ENCODE assay signal across 22 cellular contexts in the genomic region with DNA sequence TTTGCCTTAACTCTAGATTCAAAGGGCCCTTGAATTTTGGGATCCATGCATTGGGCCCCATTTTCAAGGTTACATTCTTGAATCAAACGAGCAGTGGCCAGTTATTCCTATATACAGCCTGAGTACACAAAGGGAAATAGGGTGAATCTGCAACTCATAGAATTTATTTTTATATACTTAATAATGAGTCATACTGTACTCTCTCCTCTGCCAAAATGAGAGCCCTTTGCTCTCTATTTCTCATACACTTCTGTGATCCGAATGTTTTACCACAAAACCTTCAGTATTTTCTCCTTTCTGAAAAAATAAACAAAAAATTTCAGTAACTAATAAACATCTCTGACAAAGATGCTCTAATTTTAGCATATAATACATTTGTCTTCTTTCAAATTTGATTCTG.
DNase-seq lines count a peak whose midpoint lies in the region; ATAC-seq, FAIRE-seq and TF ChIP-seq lines count a peak whose summit lies in the region.
"Had no signal": no experiment of that assay in that cellular context is flagged by ENCODE, and none has a peak within 500 bp of the region (broad histone marks: within the 10 kb centered on the region; RNA-seq: fewer than 3 reads in every experiment).

No MANE protein-coding gene starts in this region.

- H3K9me3 Mint-ChIP-seq in astrocyte (ENCODE audit: unreplicated experiment) = no peaks in the 10 kb centered on the region

- H3K36me3 Mint-ChIP-seq in astrocyte (ENCODE audit: low read depth, unreplicated experiment) = no peaks in the 10 kb centered on the region
- H3K36me3 Mint-ChIP-seq: CD14-positive monocyte had no signal

- ATAC-seq in right cardiac atrium = no peak
- ATAC-seq in GM18519 (IDR thresholded peaks at IDR 0.05; ENCODE audit: low FRiP score, unreplicated experiment) = no peak
- ATAC-seq in HG03378 (IDR thresholded peaks at IDR 0.05; ENCODE audit: unreplicated experiment) = no peak
- ATAC-seq: GM12878 had no signal

- H3K36me3 ChIP-seq in left ventricle myocardium inferior (no peaks in the 10 kb centered on the region), astrocyte (ENCODE audit: insufficient read depth, low read length) (no peaks in the 10 kb centered on the region)
- H3K36me3 ChIP-seq: Peyer's patch had no signal

- FAIRE-seq in astrocyte (lab: Jason Lieb, UNC) = no peak
- FAIRE-seq: GM12878, GM18507, GM19239 had no signal

- TF ChIP-seq CTCF in left ventricle myocardium inferior (IDR thresholded peaks at IDR 0.05; ENCODE audit: borderline replicate concordance) = no peak
- TF ChIP-seq CTCF in astrocyte (IDR thresholded peaks at IDR 0.05; ENCODE audit: insufficient read depth, low read depth, low read length) = no peak
- TF ChIP-seq CTCF in fibroblast of the aortic adventitia (IDR thresholded peaks at IDR 0.05; ENCODE audit: insufficient read depth, low read length) = no peak

- no peak overlapping the region for H3K4me3 Mint-ChIP-seq in astrocyte (ENCODE audit: unreplicated experiment)
- H3K4me3 Mint-ChIP-seq: CD14-positive monocyte had no signal

- H3K79me2 ChIP-seq in astrocyte (ENCODE audit: insufficient read depth, low read length) = no peaks in the 10 kb centered on the region

- no peaks in the 10 kb centered on the region for H3K27me3 ChIP-seq in left ventricle myocardium inferior (ENCODE audit: low read depth)
- no peaks in the 10 kb centered on the region for H3K27me3 ChIP-seq in right cardiac atrium (ENCODE audit: control insufficient read depth, insufficient read depth)
- H3K27me3 ChIP-seq in astrocyte (ENCODE audit: insufficient read depth, low read length) = no peaks in the 10 kb centered on the region
- H3K27me3 ChIP-seq: Peyer's patch had no signal

- whole genome bisulfite sequencing in right cardiac atrium = 59% methylated on average over 2 of the region's 2 CpGs

- no peak overlapping the region for H3K9ac ChIP-seq in astrocyte (ENCODE audit: low read length)

- DNase-seq in left ventricle myocardium inferior = no peak
- no peak for DNase-seq in right cardiac atrium
- peak; percentile 11 for DNase-seq in astrocyte (ENCODE audit: low read depth)
- DNase-seq in fibroblast of the aortic adventitia (ENCODE audit: low read depth) = peak; percentile 38
- DNase-seq in G401 (ENCODE audit: low spot score) = no peak
- DNase-seq in RPMI8226 = no peak
- DNase-seq: 8988T, COR-L47, DMS53, KBM-7, NCI-H1092 treated with DMSO at 0.1 percent for 48 hours, NCI-H1694, NCI-H345, NCI-H526 treated with DMSO at 0.1 percent for 48 hours, Peyer's patch, SHP77 treated with DMSO at 0.1 percent for 48 hours had no signal

- intact Hi-C loops in left ventricle myocardium inferior (cut with micrococcal nuclease) (no loop called here), right cardiac atrium (cut with DNase I) (no loop called here)

- no peaks in the 10 kb centered on the region for H3K4me1 Mint-ChIP-seq in astrocyte (ENCODE audit: low read depth, unreplicated experiment)

- no peak overlapping the region for H3K4me2 ChIP-seq in astrocyte (ENCODE audit: low read length)

- no peaks in the 10 kb centered on the region for H3K9me3 ChIP-seq in left ventricle myocardium inferior (replicated peaks)
- H3K9me3 ChIP-seq in right cardiac atrium (ENCODE audit: control insufficient read depth, low read length) = no peaks in the 10 kb centered on the region
- H3K9me3 ChIP-seq in astrocyte (ENCODE audit: insufficient read depth, low read depth, low read length) = no peaks in the 10 kb centered on the region
- H3K9me3 ChIP-seq: Peyer's patch had no signal

- H4K20me1 ChIP-seq in astrocyte (ENCODE audit: insufficient read depth, low read length) = no peaks in the 10 kb centered on the region

- no peak overlapping the region for H3K27ac Mint-ChIP-seq in astrocyte (ENCODE audit: unreplicated experiment)
- H3K27ac Mint-ChIP-seq: CD14-positive monocyte had no signal

- H3K27ac ChIP-seq in left ventricle myocardium inferior (replicated peaks) (peak overlapping the region; percentile 41), right cardiac atrium (ENCODE audit: low read length) (no peak overlapping the region), astrocyte (ENCODE audit: low read depth, low read length) (no peak overlapping the region)
- H3K27ac ChIP-seq: Peyer's patch had no signal

- in situ Hi-C loops in G401 (cut with HindIII; ENCODE audit: low sequenced_read_pairs) = no loop called here

- peaks cover 7% of the 10 kb centered on the region for H3K4me1 ChIP-seq in left ventricle myocardium inferior
- H3K4me1 ChIP-seq in right cardiac atrium (ENCODE audit: control insufficient read depth, insufficient read depth, low read length) = no peaks in the 10 kb centered on the region
- no peaks in the 10 kb centered on the region for H3K4me1 ChIP-seq in astrocyte (ENCODE audit: insufficient read depth, low read length)
- H3K4me1 ChIP-seq: Peyer's patch had no signal

- H3K4me3 ChIP-seq in left ventricle myocardium inferior = no peak overlapping the region
- H3K4me3 ChIP-seq in right cardiac atrium (ENCODE audit: low read length) = no peak overlapping the region
- no peak overlapping the region for H3K4me3 ChIP-seq in astrocyte (ENCODE audit: insufficient read depth, low read depth, low read length)
- H3K4me3 ChIP-seq in fibroblast of the aortic adventitia (ENCODE audit: low read depth, low read length) = no peak overlapping the region
- H3K4me3 ChIP-seq: GM12878, Peyer's patch had no signal

- H2AFZ ChIP-seq in astrocyte (ENCODE audit: low read depth, low read length) = no peak overlapping the region

- H3K27me3 Mint-ChIP-seq in astrocyte (ENCODE audit: low read depth, unreplicated experiment) = no peaks in the 10 kb centered on the region

Comparison
In these comparisons a context has a peak if more than half of its experiments do, and no peak if none do; other contexts are left out.
1. DNase-seq: peak in astrocyte (single experiment) and fibroblast of the aortic adventitia (single experiment); none in left ventricle myocardium inferior (single experiment), right cardiac atrium (0 of 3), G401 (single experiment) and RPMI8226 (single experiment).